ENCODE assay signal across 9 cellular contexts in genomic region chr2:164913640-164914346, GRCh38. TPM values are rescaled to one million over a fixed set of nuclear protein-coding genes. Genes with fewer than 3 reads are reported as not detected.
DNase-seq lines count a peak whose midpoint lies in the region; ATAC-seq and TF ChIP-seq lines count a peak whose summit lies in the region.
"Had no signal": no experiment of that assay in that cellular context is flagged by ENCODE, and none has a peak within 500 bp of the region (broad histone marks: within the 10 kb centered on the region; RNA-seq: fewer than 3 reads in every experiment).

No MANE protein-coding gene starts in this region.

- no peaks in the 10 kb centered on the region for H3K27me3 ChIP-seq in upper lobe of right lung

- H3K4me3 Mint-ChIP-seq in WTC11 = 0 out of 2 replicates have a peak overlapping the region, but pooled peaks have one; percentile 45

- peaks cover 41% of the 10 kb centered on the region for H3K4me1 Mint-ChIP-seq in WTC11

- no peaks in the 10 kb centered on the region for H3K36me3 Mint-ChIP-seq in WTC11

- POLR2A ChIA-PET in WTC11 (lab: Charles Lee) = no interaction called here
- POLR2A ChIA-PET in GM10248 (lab: Yijun Ruan, JAX) = no interaction called here

- H3K9me3 ChIP-seq in upper lobe of right lung = no peaks in the 10 kb centered on the region

- peak; percentile 20 for DNase-seq in NCI-H82 (lab: John Stamatoyannopoulos, UW)
- DNase-seq in NCI-H82 treated with DMSO at 0.1 percent for 48 hours (lab: John Stamatoyannopoulos, UW; ENCODE audit: unreplicated experiment) = no peak
- DNase-seq in WTC11 (ENCODE audit: low spot score) = no peak
- peak; percentile 66 for DNase-seq in iris pigment epithelial cell (ENCODE audit: low read depth)
- DNase-seq in upper lobe of right lung = no peak
- no peak for DNase-seq in ureter (ENCODE audit: low spot score)
- DNase-seq in GM10248 (ENCODE audit: extremely low spot score) = no peak
- DNase-seq: DMS79 treated with DMSO at 0.1 percent for 48 hours had no signal

- H3K9me3 Mint-ChIP-seq in WTC11 = no peaks in the 10 kb centered on the region

- H3K4me1 ChIP-seq in upper lobe of right lung = peaks cover 33% of the 10 kb centered on the region

- H3K27me3 Mint-ChIP-seq in WTC11 (ENCODE audit: low read depth) = no peaks in the 10 kb centered on the region

- H3K27ac Mint-ChIP-seq in WTC11 = peak overlapping the region; percentile 16; the same call in 1 of the 2 replicates

- ATAC-seq in WTC11 = peak; percentile 38
- ATAC-seq in upper lobe of right lung = peak; percentile 76
- ATAC-seq in GM18868 (IDR thresholded peaks at IDR 0.05; ENCODE audit: unreplicated experiment) = no peak

- CTCF ChIA-PET in WTC11 (lab: Charles Lee) = interaction anchor here (0.7 to 1.7 kb wide), 2 partner anchors 10 to 72 kb away, joined by 3 to 11 read pairs; partner anchors contain the start of gene COBLL1
- CTCF ChIA-PET in GM10248 (lab: Yijun Ruan, JAX) = interaction anchor here (1.0 kb wide), 1 partner anchor 18 kb away, joined by 4 read pairs; no protein-coding TSS in a partner anchor

- H3K4me3 ChIP-seq in upper lobe of right lung = no peak overlapping the region

- no peaks in the 10 kb centered on the region for H3K36me3 ChIP-seq in upper lobe of right lung

- intact Hi-C loops in upper lobe of right lung (cut with DNase I) = loop anchor here (10.0 kb wide), 1 partner anchor 179 kb away; no protein-coding TSS in a partner anchor

- H3K27ac ChIP-seq in upper lobe of right lung = peak overlapping the region; percentile 19

- TF ChIP-seq CTCF in WTC11 (IDR thresholded peaks at IDR 0.05) = no peak
- peak; percentile 48 for TF ChIP-seq CTCF in upper lobe of right lung (IDR thresholded peaks at IDR 0.05)
- TF ChIP-seq CTCF in GM10248 (IDR thresholded peaks at IDR 0.05; ENCODE audit: control extremely low read depth, extremely low read depth, low read depth, missing control alignments) = no peak

TF ChIP-seq in WTC11, 78 proteins besides CTCF, POLR2A, EP300 and RAD21:
- TF ChIP-seq GABPB1 (CRISPR knock-in tag; IDR thresholded peaks at IDR 0.05) (peak; percentile 47; the same call in 1 of the 2 replicates), SMAD3 (CRISPR knock-in tag; IDR thresholded peaks at IDR 0.05; ENCODE audit: borderline replicate concordance) (no peak)

RNA-seq across cellular contexts. Expression of gene SLC38A11, which starts 41.5 kb away (rescaled TPM):
- total RNA-seq in WTC11 (2021) (not detected in 3 replicates), upper lobe of right lung (0.41 TPM), ureter (2.4 TPM)

Comparison
In these comparisons a context has a peak if more than half of its experiments do, and no peak if none do; other contexts are left out.
1. DNase-seq: peak in NCI-H82 (single experiment) and iris pigment epithelial cell (single experiment); none in NCI-H82 treated with DMSO at 0.1 percent for 48 hours (single experiment), WTC11 (single experiment), upper lobe of right lung (single experiment), ureter (single experiment) and GM10248 (single experiment).